11 cellular contexts compared by ENCODE assay signal in genomic region chr3:45667569-45667967, GRCh38. TPM values are rescaled to one million over a fixed set of nuclear protein-coding genes. Genes with fewer than 3 reads are reported as not detected.
DNase-seq lines count a peak whose midpoint lies in the region; ATAC-seq, FAIRE-seq and TF ChIP-seq lines count a peak whose summit lies in the region.
"Had no signal": no experiment of that assay in that cellular context is flagged by ENCODE, and none has a peak within 500 bp of the region (broad histone marks: within the 10 kb centered on the region; RNA-seq: fewer than 3 reads in every experiment).

No MANE protein-coding gene starts in this region.

- peak overlapping the region; percentile 90 for H3K27ac Mint-ChIP-seq in activated T-cell treated with anti-CD3 and anti-CD28 coated beads, Interleukin-2, amount 50 U/mL, for 24 hours
- H3K27ac Mint-ChIP-seq in activated CD8-positive, alpha-beta T cell treated with anti-CD3 and anti-CD28 coated beads for 36 hours, result peak overlapping the region; percentile 35
- peak overlapping the region in 1 of 2 donors; percentile 34 for H3K27ac Mint-ChIP-seq in stimulated activated naive CD8-positive, alpha-beta T cell treated with anti-CD3 and anti-CD28 coated beads, Interleukin-15, amount 100 ng/mL, for 72 hours

- peak overlapping the region; percentile 2 to 66 (median 54) for H3K27ac ChIP-seq in esophagus squamous epithelium

- peaks cover 10 to 68% (median 28%) of the 10 kb centered on the region in 3 donors for H3K4me1 ChIP-seq in esophagus squamous epithelium

- POLR2A ChIA-PET in activated CD8-positive, alpha-beta T cell treated with anti-CD3 and anti-CD28 coated beads for 36 hours (lab: Charles Lee), result interaction anchor here (0.6 to 2.2 kb wide), 7 partner anchors 11 to 631 kb away, joined by 3 to 8 read pairs (median 5); partner anchors contain the start of gene SACM1L

- peak; percentile 3 for ATAC-seq in activated CD8-positive, alpha-beta T cell treated with anti-CD3 and anti-CD28 coated beads for 36 hours
- peak; percentile 1 for ATAC-seq in stimulated activated naive CD8-positive, alpha-beta T cell treated with anti-CD3 and anti-CD28 coated beads, Interleukin-15, amount 100 ng/mL, for 72 hours
- ATAC-seq: left lobe of liver had no signal

- H3K36me3 ChIP-seq in esophagus squamous epithelium, result peaks cover 0 to 48% (median 0%) of the 10 kb centered on the region in 3 donors
- H3K36me3 ChIP-seq: breast epithelium had no signal

- no peak overlapping the region for H3K4me3 ChIP-seq in esophagus squamous epithelium
- H3K4me3 ChIP-seq: breast epithelium had no signal

- H3K27me3 ChIP-seq in esophagus squamous epithelium, result no peaks in the 10 kb centered on the region
- H3K27me3 ChIP-seq: breast epithelium had no signal

- no peak for FAIRE-seq in GM12892 (lab: Jason Lieb, UNC)

- peaks cover 63% of the 10 kb centered on the region for H3K36me3 Mint-ChIP-seq in activated T-cell treated with anti-CD3 and anti-CD28 coated beads, Interleukin-2, amount 50 U/mL, for 24 hours (ENCODE audit: low read depth)
- H3K36me3 Mint-ChIP-seq in activated CD8-positive, alpha-beta T cell treated with anti-CD3 and anti-CD28 coated beads for 36 hours (ENCODE audit: low read depth), result peaks cover 39% of the 10 kb centered on the region

- no peaks in the 10 kb centered on the region for H3K9me3 ChIP-seq in esophagus squamous epithelium
- H3K9me3 ChIP-seq: breast epithelium had no signal

- DNase-seq in activated T-cell treated with anti-CD3 and anti-CD28 coated beads, Interleukin-2, amount 50 U/mL, for 24 hours, result no peak
- no peak for DNase-seq in activated T-cell treated with anti-CD3 and anti-CD28 coated beads, Interleukin-2, amount 50 U/mL, for 1 hour
- DNase-seq in activated CD8-positive, alpha-beta T cell treated with anti-CD3 and anti-CD28 coated beads for 36 hours, result no peak
- DNase-seq in esophagus squamous epithelium (lab: John Stamatoyannopoulos, UW) (no peak), middle frontal gyrus (ENCODE audit: extremely low spot score, low spot score) (no peak), GM12892 (ENCODE audit: insufficient read length) (no peak), NCI-H510A (lab: John Stamatoyannopoulos, UW) (no peak)
- no peak for DNase-seq in stimulated activated naive CD8-positive, alpha-beta T cell treated with anti-CD3 and anti-CD28 coated beads, Interleukin-15, amount 100 ng/mL, for 72 hours
- DNase-seq: NCI-H187 treated with DMSO at 0.1 percent for 48 hours had no signal

- intact Hi-C loops in activated CD8-positive, alpha-beta T cell treated with anti-CD3 and anti-CD28 coated beads for 36 hours (cut with micrococcal nuclease), result loop anchor here (5.0 kb wide), 1 partner anchor 160 kb away; no protein-coding TSS in a partner anchor
- intact Hi-C loops in esophagus squamous epithelium (cut with DNase I), result loop anchor here (10.0 kb wide), 1 partner anchor 633 kb away; no protein-coding TSS in a partner anchor

- WGBS in esophagus squamous epithelium, 2 donors, result 65 to 85% methylated on average over 1 of the region's 1 CpG

- H3K4me3 Mint-ChIP-seq in activated T-cell treated with anti-CD3 and anti-CD28 coated beads, Interleukin-2, amount 50 U/mL, for 24 hours, result peak overlapping the region; percentile 52
- H3K4me3 Mint-ChIP-seq in activated CD8-positive, alpha-beta T cell treated with anti-CD3 and anti-CD28 coated beads for 36 hours, result no peak overlapping the region
- peak overlapping the region; percentile 29 to 32 for H3K4me3 Mint-ChIP-seq in stimulated activated naive CD8-positive, alpha-beta T cell treated with anti-CD3 and anti-CD28 coated beads, Interleukin-15, amount 100 ng/mL, for 72 hours

- TF ChIP-seq CTCF in activated CD8-positive, alpha-beta T cell treated with anti-CD3 and anti-CD28 coated beads for 36 hours (IDR thresholded peaks at IDR 0.05), result no peak
- no peak for TF ChIP-seq CTCF in esophagus squamous epithelium (IDR thresholded peaks at IDR 0.05)

- no peaks in the 10 kb centered on the region for H3K27me3 Mint-ChIP-seq in activated T-cell treated with anti-CD3 and anti-CD28 coated beads, Interleukin-2, amount 50 U/mL, for 24 hours
- no peaks in the 10 kb centered on the region for H3K27me3 Mint-ChIP-seq in activated CD8-positive, alpha-beta T cell treated with anti-CD3 and anti-CD28 coated beads for 36 hours
- H3K27me3 Mint-ChIP-seq in stimulated activated naive CD8-positive, alpha-beta T cell treated with anti-CD3 and anti-CD28 coated beads, Interleukin-15, amount 100 ng/mL, for 72 hours, result no peaks in the 10 kb centered on the region

- peaks cover 60% of the 10 kb centered on the region for H3K4me1 Mint-ChIP-seq in activated T-cell treated with anti-CD3 and anti-CD28 coated beads, Interleukin-2, amount 50 U/mL, for 24 hours (ENCODE audit: low read depth)
- H3K4me1 Mint-ChIP-seq in activated CD8-positive, alpha-beta T cell treated with anti-CD3 and anti-CD28 coated beads for 36 hours (ENCODE audit: low read depth), result peaks cover 46% of the 10 kb centered on the region
- peaks cover 53% of the 10 kb centered on the region for H3K4me1 Mint-ChIP-seq in stimulated activated naive CD8-positive, alpha-beta T cell treated with anti-CD3 and anti-CD28 coated beads, Interleukin-15, amount 100 ng/mL, for 72 hours

- CTCF ChIA-PET in activated CD8-positive, alpha-beta T cell treated with anti-CD3 and anti-CD28 coated beads for 36 hours (lab: Charles Lee), result interaction anchor here (0.8 to 5.1 kb wide), 8 partner anchors 7 to 158 kb away, joined by 4 to 30 read pairs (median 5); partner anchors contain the start of gene SACM1L

- no peak for TF ChIP-seq POLR2A in esophagus squamous epithelium (IDR thresholded peaks at IDR 0.05)
- TF ChIP-seq POLR2A in GM12892 (IDR thresholded peaks at IDR 0.05; ENCODE audit: low read depth, low read length), result no peak

- H3K9me3 Mint-ChIP-seq in activated T-cell treated with anti-CD3 and anti-CD28 coated beads, Interleukin-2, amount 50 U/mL, for 24 hours, result no peaks in the 10 kb centered on the region
- no peaks in the 10 kb centered on the region for H3K9me3 Mint-ChIP-seq in activated CD8-positive, alpha-beta T cell treated with anti-CD3 and anti-CD28 coated beads for 36 hours
- no peaks in the 10 kb centered on the region for H3K9me3 Mint-ChIP-seq in stimulated activated naive CD8-positive, alpha-beta T cell treated with anti-CD3 and anti-CD28 coated beads, Interleukin-15, amount 100 ng/mL, for 72 hours

RNA-seq across cellular contexts. Expression of gene SACM1L, which starts 21.6 kb away (rescaled TPM):
- 10 to 100 TPM; 52.6 to 56.0 TPM for total RNA-seq in activated CD8-positive, alpha-beta T cell treated with anti-CD3 and anti-CD28 coated beads for 36 hours
- 10 to 100 TPM; 22.7 to 42.2 (median 27.2) TPM for total RNA-seq in esophagus squamous epithelium
- 19.0 TPM for polyA plus RNA-seq in GM12892 (2012; ENCODE audit: missing spikeins)
